In genomic region chr19:17347361-17347760, GRCh38 we compare ENCODE assay signal across 11 cellular contexts. TPM values are rescaled to one million over a fixed set of nuclear protein-coding genes. Genes with fewer than 3 reads are reported as not detected.
DNase-seq lines count a peak whose midpoint lies in the region; ATAC-seq, FAIRE-seq and TF ChIP-seq lines count a peak whose summit lies in the region.
"Had no signal": no experiment of that assay in that cellular context is flagged by ENCODE, and none has a peak within 500 bp of the region (broad histone marks: within the 10 kb centered on the region; RNA-seq: fewer than 3 reads in every experiment).

No MANE protein-coding gene starts in this region.

- H3K27ac ChIP-seq in endothelial cell of umbilical vein (ENCODE audit: insufficient read depth, low read depth, low read length), result peak overlapping the region; percentile 53
- peak overlapping the region; percentile 39 to 47 for H3K27ac ChIP-seq in tibial artery

- no peak overlapping the region for H3K4me3 Mint-ChIP-seq in mesothelial cell of epicardium
- H3K4me3 Mint-ChIP-seq: activated T-cell treated with anti-CD3 and anti-CD28 coated beads, Interleukin-2, amount 50 U/mL, for 24 hours had no signal

- H3K4me1 ChIP-seq in endothelial cell of umbilical vein (ENCODE audit: control insufficient read depth, extremely low read depth, insufficient read depth, low read length) (peaks cover 27% of the 10 kb centered on the region), tibial artery (peaks cover 0 to 35% (median 31%) of the 10 kb centered on the region in 4 donors), BE2C (no peaks in the 10 kb centered on the region)

- H3K27me3 Mint-ChIP-seq in mesothelial cell of epicardium (ENCODE audit: low read depth), result peaks cover 6% of the 10 kb centered on the region

- no peak overlapping the region for H2AFZ ChIP-seq in endothelial cell of umbilical vein (ENCODE audit: low read depth, low read length)

- POLR2A ChIA-PET in endothelial cell of umbilical vein (lab: Charles Lee), result no interaction called here

- no peak overlapping the region for H3K4me2 ChIP-seq in endothelial cell of umbilical vein (ENCODE audit: insufficient read depth, low read length)

- BruUV-seq in endothelial cell of umbilical vein (replicated peaks; lab: Mats Ljungman, UMichigan), result no TSS peak

- FAIRE-seq in endothelial cell of umbilical vein (lab: Jason Lieb, UNC), result peak; percentile 60

- H3K27me3 ChIP-seq in endothelial cell of umbilical vein (ENCODE audit: control insufficient read depth in 2 of 2, insufficient read depth in 2 of 2, low read length in 2 of 2) (no peaks in the 10 kb centered on the region), tibial artery (peaks cover 0 to 5% of the 10 kb centered on the region in 2 donors), BE2C (no peaks in the 10 kb centered on the region)

- peak overlapping the region; percentile 6 for H3K9ac ChIP-seq in endothelial cell of umbilical vein (replicated peaks; ENCODE audit: extremely low read depth, insufficient read depth, low read length)

- no peaks in the 10 kb centered on the region for H3K9me1 ChIP-seq in endothelial cell of umbilical vein (replicated peaks; ENCODE audit: control insufficient read depth, extremely low read depth, insufficient read depth, low read length)

- intact Hi-C loops in endothelial cell of umbilical vein (cut with micrococcal nuclease) (loop anchor here (2.0 kb wide), 1 partner anchor 55 kb away; no protein-coding TSS in a partner anchor), tibial artery (cut with DNase I; ENCODE audit: low total_unique reads) (no loop called here)

- CTCF ChIA-PET in endothelial cell of umbilical vein (lab: Charles Lee), result interaction anchor here (0.7 to 7.0 kb wide), 9 partner anchors 28 to 119 kb away, joined by 3 to 180 read pairs (median 3); partner anchors contain the start of genes BST2 and PLVAP

- TF ChIP-seq CTCF in endothelial cell of umbilical vein (IDR thresholded peaks at IDR 0.05; ENCODE audit: extremely low read depth in 1 of 2, insufficient read depth in 1 of 2, low read depth in 1 of 2, low read length in 2 of 2) (no peak), mesothelial cell of epicardium (IDR thresholded peaks at IDR 0.05; ENCODE audit: unreplicated experiment) (no peak), tibial artery (IDR thresholded peaks at IDR 0.05) (no peak), BE2C (IDR thresholded peaks at IDR 0.05; ENCODE audit: low read depth, low read length) (no peak)

- H3K9me3 Mint-ChIP-seq in mesothelial cell of epicardium, result no peaks in the 10 kb centered on the region
- H3K9me3 Mint-ChIP-seq: activated T-cell treated with anti-CD3 and anti-CD28 coated beads, Interleukin-2, amount 50 U/mL, for 24 hours had no signal

- no peaks in the 10 kb centered on the region for H3K9me3 ChIP-seq in endothelial cell of umbilical vein (replicated peaks; ENCODE audit: control insufficient read depth, insufficient read depth, low read length)
- no peaks in the 10 kb centered on the region for H3K9me3 ChIP-seq in tibial artery
- H3K9me3 ChIP-seq in BE2C, result no peaks in the 10 kb centered on the region

- DNase-seq in M059J (ENCODE audit: low read depth) (peak; percentile 59), endothelial cell of umbilical vein (ENCODE audit: low read depth, low spot score) (peak; percentile 51), mesothelial cell of epicardium (ENCODE audit: low spot score in 2 of 2, unreplicated experiment in 2 of 2) (no peak), tibial artery (peak in 1 of 2 donors; percentile 73), BE2C (no peak)
- DNase-seq in stimulated activated CD4-positive, alpha-beta T cell treated with anti-CD3 and anti-CD28 coated beads, Interleukin-1b, Interleukin-23, amount 100 ng/mL, for 48 hours, result no peak
- DNase-seq in stimulated activated CD4-positive, alpha-beta T cell treated with anti-CD3 and anti-CD28 coated beads, Interleukin-15, amount 100 ng/mL, for 24 hours, result no peak
- DNase-seq: activated T-cell treated with anti-CD3 and anti-CD28 coated beads, Interleukin-2, amount 50 U/mL, for 24 hours; hypothalamus; NCI-H2029 treated with DMSO at 0.1 percent for 48 hours had no signal

- dilution Hi-C loops in endothelial cell of umbilical vein (cut with MboI; ENCODE audit: extremely low pct_ligation_motif_present, low sequenced_read_pairs), result no loop called here

- no peak for ATAC-seq in HG02884 (IDR thresholded peaks at IDR 0.05; ENCODE audit: unreplicated experiment)

- peaks cover 4% of the 10 kb centered on the region for H3K4me1 Mint-ChIP-seq in mesothelial cell of epicardium

- TF ChIP-seq POLR2A in endothelial cell of umbilical vein (IDR thresholded peaks at IDR 0.05; ENCODE audit: low read depth, low read length), result no peak

- H3K36me3 Mint-ChIP-seq in mesothelial cell of epicardium, result no peaks in the 10 kb centered on the region

- peak overlapping the region; percentile 8 for H3K27ac Mint-ChIP-seq in mesothelial cell of epicardium
- H3K27ac Mint-ChIP-seq: activated T-cell treated with anti-CD3 and anti-CD28 coated beads, Interleukin-2, amount 50 U/mL, for 24 hours had no signal

- H3K4me3 ChIP-seq in endothelial cell of umbilical vein (replicated peaks in 1 of 3; ENCODE audit: insufficient read depth in 1 of 3, low read depth in 1 of 3, low read length in 3 of 3) (no peak overlapping the region), tibial artery (no peak overlapping the region), BE2C (ENCODE audit: low read depth, low read length) (no peak overlapping the region)

- H3K36me3 ChIP-seq in endothelial cell of umbilical vein (ENCODE audit: control insufficient read depth in 2 of 2, extremely low read depth in 1 of 2, insufficient read depth in 2 of 2, low read length in 2 of 2) (no peaks in the 10 kb centered on the region), tibial artery (peaks cover 0 to under 1% (median 0%) of the 10 kb centered on the region in 3 donors), BE2C (no peaks in the 10 kb centered on the region)

- no peaks in the 10 kb centered on the region for H3K79me2 ChIP-seq in endothelial cell of umbilical vein (ENCODE audit: control insufficient read depth, insufficient read depth, low read length)

- H4K20me1 ChIP-seq in endothelial cell of umbilical vein (replicated peaks; ENCODE audit: control insufficient read depth, extremely low read depth, insufficient read depth, low read length), result no peaks in the 10 kb centered on the region

RNA-seq across cellular contexts. Expression of gene GTPBP3, which starts 10.0 kb away (rescaled TPM):
- 9.6 and 16.8 TPM in 2 replicates for total RNA-seq in M059J (2014; rRNA removed; shearing (Covaris generic))
- total RNA-seq in endothelial cell of umbilical vein, result 28.1 and 34.7 TPM in 2 replicates
- 12.7 and 15.4 TPM in 2 replicates for polyA plus RNA-seq in endothelial cell of umbilical vein
- polyA plus RNA-seq in endothelial cell of umbilical vein (2011; cell fraction: cytosol; rRNA removed), result 8.9 and 10.7 TPM in 2 replicates
- 36.9 and 38.8 TPM in 2 replicates for polyA plus RNA-seq in endothelial cell of umbilical vein (2011; cell fraction: nucleus; rRNA removed)
- 11.6 and 12.1 TPM in 2 replicates for polyA plus RNA-seq in endothelial cell of umbilical vein (2012)
- 6.9 and 7.3 TPM in 2 replicates for polyA minus RNA-seq in endothelial cell of umbilical vein
- polyA minus RNA-seq in endothelial cell of umbilical vein (2011; cell fraction: cytosol; rRNA and poly(A)+ RNA removed), result 40.6 TPM
- 10.6 and 18.5 TPM in 2 replicates for polyA minus RNA-seq in endothelial cell of umbilical vein (2011; cell fraction: nucleus; rRNA and poly(A)+ RNA removed)
- total RNA-seq in mesothelial cell of epicardium, result 42.5 to 47.0 TPM (median 45.0 TPM) in 3 replicates
- polyA plus RNA-seq in BE2C (2012; ENCODE audit: insufficient read depth, insufficient read length, low read depth), result 64.2 TPM

RNA-seq across cellular contexts. Expression of gene ANO8, which starts 12.7 kb away (rescaled TPM):
- total RNA-seq in M059J (2014; rRNA removed; shearing (Covaris generic)), result 3.5 and 5.6 TPM in 2 replicates
- 6.8 and 7.5 TPM in 2 replicates for total RNA-seq in endothelial cell of umbilical vein
- polyA plus RNA-seq in endothelial cell of umbilical vein, result 3.5 and 3.8 TPM in 2 replicates
- 1.5 and 2.2 TPM in 2 replicates for polyA plus RNA-seq in endothelial cell of umbilical vein (2011; cell fraction: cytosol; rRNA removed)
- 17.0 and 22.7 TPM in 2 replicates for polyA plus RNA-seq in endothelial cell of umbilical vein (2011; cell fraction: nucleus; rRNA removed)
- polyA plus RNA-seq in endothelial cell of umbilical vein (2012), result 2.9 and 5.6 TPM in 2 replicates
- polyA minus RNA-seq in endothelial cell of umbilical vein, result 3.8 and 5.0 TPM in 2 replicates
- 4.6 TPM for polyA minus RNA-seq in endothelial cell of umbilical vein (2011; cell fraction: cytosol; rRNA and poly(A)+ RNA removed)
- 6.3 and 7.8 TPM in 2 replicates for polyA minus RNA-seq in endothelial cell of umbilical vein (2011; cell fraction: nucleus; rRNA and poly(A)+ RNA removed)
- total RNA-seq in mesothelial cell of epicardium, result 42.1 to 43.7 TPM (median 43.5 TPM) in 3 replicates
- 26.7 TPM for polyA plus RNA-seq in BE2C (2012; ENCODE audit: insufficient read depth, insufficient read length, low read depth)

RNA-seq across cellular contexts. Expression of gene PLVAP, which starts 29.8 kb away (rescaled TPM):
- total RNA-seq in M059J (2014; rRNA removed; shearing (Covaris generic)), result 0.05 TPM in 1 of 2 replicates, not detected in the other
- total RNA-seq in endothelial cell of umbilical vein (5.7 and 11.1 TPM in 2 replicates), mesothelial cell of epicardium (0.93 to 1.1 TPM (median 0.94 TPM) in 3 replicates)
- polyA plus RNA-seq in endothelial cell of umbilical vein, result 16.9 and 19.9 TPM in 2 replicates
- 9.7 and 12.9 TPM in 2 replicates for polyA plus RNA-seq in endothelial cell of umbilical vein (2011; cell fraction: cytosol; rRNA removed)
- polyA plus RNA-seq in endothelial cell of umbilical vein (2011; cell fraction: nucleus; rRNA removed), result 5.5 and 6.7 TPM in 2 replicates
- polyA plus RNA-seq in endothelial cell of umbilical vein (2012), result 1.5 and 1.6 TPM in 2 replicates
- polyA minus RNA-seq in endothelial cell of umbilical vein, result 10.7 and 12.5 TPM in 2 replicates
- polyA minus RNA-seq in endothelial cell of umbilical vein (2011; cell fraction: cytosol; rRNA and poly(A)+ RNA removed), result not detected
- polyA minus RNA-seq in endothelial cell of umbilical vein (2011; cell fraction: nucleus; rRNA and poly(A)+ RNA removed), result 3.4 and 6.1 TPM in 2 replicates
- polyA plus RNA-seq in BE2C (2012; ENCODE audit: insufficient read depth, insufficient read length, low read depth), result not detected

RNA-seq across cellular contexts. Expression of gene DDA1, which starts 38.0 kb away (rescaled TPM):
- 40.5 and 50.3 TPM in 2 replicates for total RNA-seq in M059J (2014; rRNA removed; shearing (Covaris generic))
- total RNA-seq in endothelial cell of umbilical vein (64.7 and 81.1 TPM in 2 replicates), mesothelial cell of epicardium (37.3 to 39.6 TPM (median 38.3 TPM) in 3 replicates)
- polyA plus RNA-seq in endothelial cell of umbilical vein, result 52.9 and 60.5 TPM in 2 replicates
- 66.6 and 82.4 TPM in 2 replicates for polyA plus RNA-seq in endothelial cell of umbilical vein (2011; cell fraction: cytosol; rRNA removed)
- 37.3 and 47.4 TPM in 2 replicates for polyA plus RNA-seq in endothelial cell of umbilical vein (2011; cell fraction: nucleus; rRNA removed)
- polyA plus RNA-seq in endothelial cell of umbilical vein (2012), result 86.1 and 109 TPM in 2 replicates
- polyA minus RNA-seq in endothelial cell of umbilical vein, result 20.5 and 28.8 TPM in 2 replicates
- 9.4 TPM for polyA minus RNA-seq in endothelial cell of umbilical vein (2011; cell fraction: cytosol; rRNA and poly(A)+ RNA removed)
- 7.0 and 8.0 TPM in 2 replicates for polyA minus RNA-seq in endothelial cell of umbilical vein (2011; cell fraction: nucleus; rRNA and poly(A)+ RNA removed)
- 131 TPM for polyA plus RNA-seq in BE2C (2012; ENCODE audit: insufficient read depth, insufficient read length, low read depth)

RNA-seq across cellular contexts. Expression of gene MRPL34, which starts 41.7 kb away (rescaled TPM):
- 73.2 and 83.3 TPM in 2 replicates for total RNA-seq in M059J (2014; rRNA removed; shearing (Covaris generic))
- 55.7 and 61.6 TPM in 2 replicates for total RNA-seq in endothelial cell of umbilical vein
- polyA plus RNA-seq in endothelial cell of umbilical vein, result 45.5 and 50.1 TPM in 2 replicates
- 33.3 and 35.2 TPM in 2 replicates for polyA plus RNA-seq in endothelial cell of umbilical vein (2011; cell fraction: cytosol; rRNA removed)
- 16.4 and 17.3 TPM in 2 replicates for polyA plus RNA-seq in endothelial cell of umbilical vein (2011; cell fraction: nucleus; rRNA removed)
- polyA plus RNA-seq in endothelial cell of umbilical vein (2012), result 50.1 and 66.2 TPM in 2 replicates
- 16.6 and 19.2 TPM in 2 replicates for polyA minus RNA-seq in endothelial cell of umbilical vein
- polyA minus RNA-seq in endothelial cell of umbilical vein (2011; cell fraction: cytosol; rRNA and poly(A)+ RNA removed), result 71.4 TPM
- 4.9 and 5.1 TPM in 2 replicates for polyA minus RNA-seq in endothelial cell of umbilical vein (2011; cell fraction: nucleus; rRNA and poly(A)+ RNA removed)
- total RNA-seq in mesothelial cell of epicardium, result 47.7 to 51.0 TPM (median 50.1 TPM) in 3 replicates
- polyA plus RNA-seq in BE2C (2012; ENCODE audit: insufficient read depth, insufficient read length, low read depth), result 333 TPM

Comparison
In these comparisons a context has a peak if more than half of its experiments do, and no peak if none do; other contexts are left out.
1. DNase-seq: peak in M059J (single experiment) and endothelial cell of umbilical vein (single experiment); none in mesothelial cell of epicardium (0 of 2), BE2C (single experiment), stimulated activated CD4-positive, alpha-beta T cell treated with anti-CD3 and anti-CD28 coated beads, Interleukin-1b, Interleukin-23, amount 100 ng/mL, for 48 hours (single experiment) and stimulated activated CD4-positive, alpha-beta T cell treated with anti-CD3 and anti-CD28 coated beads, Interleukin-15, amount 100 ng/mL, for 24 hours (single experiment).